11 cellular contexts compared by ENCODE assay signal in genomic region chr9:125446581-125447094, GRCh38.
A peak's percentile ranks its signal among the peaks of the same experiment; 100 is the strongest.
DNase-seq lines count a peak whose midpoint lies in the region; ATAC-seq and TF ChIP-seq lines count a peak whose summit lies in the region.
"Had no signal": no experiment of that assay in that cellular context is flagged by ENCODE, and none has a peak within 500 bp of the region (broad histone marks: within the 10 kb centered on the region; RNA-seq: fewer than 3 reads in every experiment).

No MANE protein-coding gene starts in this region.

- peak; percentile 10 for DNase-seq in esophagus squamous epithelium (lab: John Stamatoyannopoulos, UW)
- DNase-seq in progenitor cell of endocrine pancreas (ENCODE audit: low spot score, unreplicated experiment) = no peak
- no peak for DNase-seq in breast epithelium (ENCODE audit: low spot score in 2 of 2)
- DNase-seq in NCI-H82 treated with DMSO at 0.1 percent for 48 hours (lab: John Stamatoyannopoulos, UW; ENCODE audit: unreplicated experiment) = no peak
- no peak for DNase-seq in hepatocyte (ENCODE audit: low spot score)
- DNase-seq: T-helper 9 cell, upper lobe of right lung had no signal

- H3K4me3 ChIP-seq in esophagus squamous epithelium (no peak overlapping the region), breast epithelium (no peak overlapping the region), hepatocyte (no peak overlapping the region)
- H3K4me3 ChIP-seq: ascending aorta, upper lobe of right lung had no signal

- H3K27ac ChIP-seq in esophagus squamous epithelium (no peak overlapping the region), breast epithelium (no peak overlapping the region), hepatocyte (no peak overlapping the region)
- H3K27ac ChIP-seq: ascending aorta, upper lobe of right lung had no signal

- H3K4me2 ChIP-seq in hepatocyte = no peak overlapping the region

- H3K79me2 ChIP-seq in hepatocyte = no peaks in the 10 kb centered on the region

- H3K9me3 Mint-ChIP-seq in progenitor cell of endocrine pancreas (ENCODE audit: low read depth) = no peaks in the 10 kb centered on the region

- TF ChIP-seq CTCF in esophagus squamous epithelium (IDR thresholded peaks at IDR 0.05) = no peak
- no peak for TF ChIP-seq CTCF in progenitor cell of endocrine pancreas (IDR thresholded peaks at IDR 0.05; ENCODE audit: unreplicated experiment)
- no peak for TF ChIP-seq CTCF in breast epithelium (IDR thresholded peaks at IDR 0.05)
- TF ChIP-seq CTCF in hepatocyte (IDR thresholded peaks at IDR 0.05; ENCODE audit: poor library complexity) = no peak

- H3K4me1 ChIP-seq in esophagus squamous epithelium (peaks cover 0 to 17% (median 0%) of the 10 kb centered on the region in 3 donors), breast epithelium (no peaks in the 10 kb centered on the region), hepatocyte (ENCODE audit: insufficient read depth) (no peaks in the 10 kb centered on the region)
- H3K4me1 ChIP-seq: ascending aorta, upper lobe of right lung had no signal

- H3K27ac Mint-ChIP-seq in progenitor cell of endocrine pancreas = no peak overlapping the region

- peaks cover 10% of the 10 kb centered on the region for H3K36me3 Mint-ChIP-seq in progenitor cell of endocrine pancreas (ENCODE audit: insufficient read depth)

- intact Hi-C loops in esophagus squamous epithelium (cut with DNase I) (no loop called here), breast epithelium (cut with DNase I; ENCODE audit: low total_unique reads) (no loop called here)

- peak; percentile 99 for ATAC-seq in GM18511 (IDR thresholded peaks at IDR 0.05; ENCODE audit: unreplicated experiment)
- ATAC-seq in GM21515 (IDR thresholded peaks at IDR 0.05; ENCODE audit: unreplicated experiment) = peak; percentile 90
- ATAC-seq in HG03439 (IDR thresholded peaks at IDR 0.05; ENCODE audit: unreplicated experiment) = peak; percentile 71
- ATAC-seq: upper lobe of right lung had no signal

- TF ChIP-seq POLR2A in esophagus squamous epithelium (IDR thresholded peaks at IDR 0.05) = no peak
- no peak for TF ChIP-seq POLR2A in breast epithelium (IDR thresholded peaks at IDR 0.05)

- no peaks in the 10 kb centered on the region for H3K9me3 ChIP-seq in esophagus squamous epithelium
- no peaks in the 10 kb centered on the region for H3K9me3 ChIP-seq in breast epithelium
- no peaks in the 10 kb centered on the region for H3K9me3 ChIP-seq in hepatocyte (ENCODE audit: low read depth)
- H3K9me3 ChIP-seq: ascending aorta, upper lobe of right lung had no signal

- H3K36me3 ChIP-seq in esophagus squamous epithelium (peaks cover 0 to 46% (median 0%) of the 10 kb centered on the region in 3 donors), breast epithelium (no peaks in the 10 kb centered on the region), hepatocyte (replicated peaks; ENCODE audit: insufficient read depth, low read depth) (no peaks in the 10 kb centered on the region)

- no peaks in the 10 kb centered on the region for H3K27me3 Mint-ChIP-seq in progenitor cell of endocrine pancreas

- H4K20me1 ChIP-seq in hepatocyte (ENCODE audit: insufficient read depth, poor library complexity, severe bottlenecking) = no peaks in the 10 kb centered on the region

- H3K9me2 ChIP-seq in hepatocyte (replicated peaks; ENCODE audit: insufficient read depth) = no peaks in the 10 kb centered on the region

- no peaks in the 10 kb centered on the region for H3K27me3 ChIP-seq in esophagus squamous epithelium
- no peaks in the 10 kb centered on the region for H3K27me3 ChIP-seq in breast epithelium
- H3K27me3 ChIP-seq in hepatocyte = no peaks in the 10 kb centered on the region
- H3K27me3 ChIP-seq: ascending aorta, upper lobe of right lung had no signal

- 72 to 74% methylated on average over 5 to 6 of the region's 6 CpGs for WGBS in esophagus squamous epithelium, 2 donors
- WGBS in hepatocyte (ENCODE audit: low lambda C conversion rate, missing lambda C conversion rate) = 83% methylated on average over 6 of the region's 6 CpGs

- H3K4me1 Mint-ChIP-seq in progenitor cell of endocrine pancreas (ENCODE audit: low read depth) = peaks cover 18% of the 10 kb centered on the region

- H2AFZ ChIP-seq in hepatocyte = no peak overlapping the region

- H3K4me3 Mint-ChIP-seq in progenitor cell of endocrine pancreas (ENCODE audit: low read depth) = no peak overlapping the region
